In genomic region chr2:172672114-172672513, GRCh38 we compare ENCODE assay signal across 31 cellular contexts.
DNase-seq lines count a peak whose midpoint lies in the region; ATAC-seq, FAIRE-seq and TF ChIP-seq lines count a peak whose summit lies in the region.
"Had no signal": no experiment of that assay in that cellular context is flagged by ENCODE, and none has a peak within 500 bp of the region (broad histone marks: within the 10 kb centered on the region; RNA-seq: fewer than 3 reads in every experiment).

No MANE protein-coding gene starts in this region.

- DNase-seq in HFFc6 (peak; percentile 33), bronchial epithelial cell (ENCODE audit: low read depth) (peak; percentile 82), kidney glomerular epithelial cell (lab: John Stamatoyannopoulos, UW) (peak; percentile 7), smooth muscle cell (lab: John Stamatoyannopoulos, UW; ENCODE audit: unreplicated experiment) (no peak), brain microvascular endothelial cell (no peak), DMS 273 (lab: John Stamatoyannopoulos, UW; ENCODE audit: unreplicated experiment) (no peak)
- DNase-seq: activated CD4-positive, alpha-beta T cell treated with anti-CD3 and anti-CD28 coated beads for 4 hours; activated T-cell treated with anti-CD3 and anti-CD28 coated beads, Interleukin-2, amount 50 U/mL, for 48 hours; aorta; cerebellar nuclear complex; DMS 273 treated with DMSO at 0.1 percent for 48 hours; effector CD4-positive, alpha-beta T cell; Kasumi-1; left ventricle myocardium inferior; midbrain; NCI-H1092; NCI-H2029; nephron progenitor cell; SIG-M5; stimulated activated CD4-positive, alpha-beta T cell treated with anti-CD3 and anti-CD28 coated beads, Interleukin-2, amount 100 ng/mL, for 24 hours; T-cell; testis; uterus had no signal

- no peak for ATAC-seq in GM19463 (IDR thresholded peaks at IDR 0.05; ENCODE audit: unreplicated experiment)
- ATAC-seq: GM12878; stimulated activated memory B cell treated with anti-CD40 and anti-IgM and Interleukin-4, amounts not matched to agents 10 μg/mL and 1 μg/mL and 100 μg/mL, for 72 hours; T-cell had no signal

- H3K36me3 Mint-ChIP-seq in HFFc6 (ENCODE audit: low read depth): peaks cover 14% of the 10 kb centered on the region
- H3K36me3 Mint-ChIP-seq: activated naive CD4-positive, alpha-beta T cell treated with anti-CD3 and anti-CD28 coated beads, Interleukin-2, amount 50 U/mL, for 24 hours had no signal

- no peak overlapping the region for H3K9ac ChIP-seq in smooth muscle cell (ENCODE audit: low read depth)

- H3K27ac Mint-ChIP-seq in HFFc6: peak overlapping the region; percentile 69
- H3K27ac Mint-ChIP-seq: activated naive CD4-positive, alpha-beta T cell treated with anti-CD3 and anti-CD28 coated beads, Interleukin-2, amount 50 U/mL, for 24 hours; nephron progenitor cell; stimulated activated memory B cell treated with anti-CD40 and anti-IgM and Interleukin-4, amounts not matched to agents 10 μg/mL and 1 μg/mL and 100 μg/mL, for 72 hours; T-cell had no signal

- H3K27ac ChIP-seq in ACC112 (ENCODE audit: low read depth, low read length) (peak overlapping the region; percentile 26; the same call in 1 of the 2 replicates), smooth muscle cell (ENCODE audit: low read depth) (no peak overlapping the region), brain microvascular endothelial cell (no peak overlapping the region)
- H3K27ac ChIP-seq: C4-2B, esophagus muscularis mucosa, left ventricle myocardium inferior, testis, uterus had no signal

- WGBS in smooth muscle cell (ENCODE audit: low lambda C conversion rate): 84% methylated on average over 1 of the region's 1 CpG

- H3K9me3 Mint-ChIP-seq in HFFc6: no peaks in the 10 kb centered on the region

- H3K4me1 Mint-ChIP-seq in HFFc6 (ENCODE audit: low read depth): peaks cover 55% of the 10 kb centered on the region
- H3K4me1 Mint-ChIP-seq: nephron progenitor cell; stimulated activated memory B cell treated with anti-CD40 and anti-IgM and Interleukin-4, amounts not matched to agents 10 μg/mL and 1 μg/mL and 100 μg/mL, for 72 hours had no signal

- H3K4me1 ChIP-seq in ACC112 (ENCODE audit: control insufficient read depth, insufficient read depth, low read length, unreplicated experiment): peaks cover 28% of the 10 kb centered on the region
- H3K4me1 ChIP-seq in smooth muscle cell (ENCODE audit: low read depth): no peaks in the 10 kb centered on the region
- H3K4me1 ChIP-seq: esophagus muscularis mucosa, testis had no signal

- FAIRE-seq in bronchial epithelial cell (lab: Jason Lieb, UNC): no peak
- FAIRE-seq: GM12878, TTC549 had no signal

- no peaks in the 10 kb centered on the region for H3K9me3 ChIP-seq in smooth muscle cell (replicated peaks; ENCODE audit: low read depth)
- H3K9me3 ChIP-seq: testis, uterus had no signal

- no peaks in the 10 kb centered on the region for H3F3A ChIP-seq in smooth muscle cell (ENCODE audit: low read depth)

- no peaks in the 10 kb centered on the region for H3K27me3 ChIP-seq in ACC112 (ENCODE audit: insufficient read depth, low read length)
- H3K27me3 ChIP-seq in bronchial epithelial cell (ENCODE audit: control insufficient read depth, insufficient read depth, low read length): no peaks in the 10 kb centered on the region
- no peaks in the 10 kb centered on the region for H3K27me3 ChIP-seq in smooth muscle cell (ENCODE audit: low read depth)
- H3K27me3 ChIP-seq in brain microvascular endothelial cell (replicated peaks): no peaks in the 10 kb centered on the region
- H3K27me3 ChIP-seq: esophagus muscularis mucosa, testis, uterus had no signal

- in situ Hi-C loops in brain microvascular endothelial cell (cut with HindIII; ENCODE audit: low pct_ligation_motif_present, low sequenced_read_pairs): no loop called here

- no peak overlapping the region for H3K4me3 ChIP-seq in ACC112 (ENCODE audit: low read depth, low read length)
- H3K4me3 ChIP-seq in bronchial epithelial cell (ENCODE audit: low read depth, low read length): no peak overlapping the region
- H3K4me3 ChIP-seq in smooth muscle cell: no peak overlapping the region
- no peak overlapping the region for H3K4me3 ChIP-seq in brain microvascular endothelial cell (ENCODE audit: low read depth, low read length)
- H3K4me3 ChIP-seq: esophagus muscularis mucosa, GM12878, left ventricle myocardium inferior, testis, uterus had no signal

- no peak overlapping the region for H2AFZ ChIP-seq in ACC112 (ENCODE audit: low read length, unreplicated experiment)
- no peak overlapping the region for H2AFZ ChIP-seq in smooth muscle cell (ENCODE audit: low read depth)

- H3K27me3 Mint-ChIP-seq in HFFc6 (ENCODE audit: insufficient read depth): no peaks in the 10 kb centered on the region
- H3K27me3 Mint-ChIP-seq: activated naive CD4-positive, alpha-beta T cell treated with anti-CD3 and anti-CD28 coated beads, Interleukin-2, amount 50 U/mL, for 24 hours had no signal

- no peaks in the 10 kb centered on the region for H4K20me1 ChIP-seq in smooth muscle cell (ENCODE audit: low read depth)

- TF ChIP-seq CTCF in HFFc6 (IDR thresholded peaks at IDR 0.05): no peak
- TF ChIP-seq CTCF in bronchial epithelial cell (IDR thresholded peaks at IDR 0.05; ENCODE audit: insufficient read depth, low read length, severe bottlenecking): no peak
- no peak for TF ChIP-seq CTCF in smooth muscle cell (IDR thresholded peaks at IDR 0.05; ENCODE audit: borderline replicate concordance, insufficient read depth, poor library complexity, severe bottlenecking)
- TF ChIP-seq CTCF in brain microvascular endothelial cell (IDR thresholded peaks at IDR 0.05; ENCODE audit: low read depth, low read length, missing control alignments): no peak

- H3K79me2 ChIP-seq in ACC112 (ENCODE audit: control insufficient read depth, insufficient read depth, low read length, unreplicated experiment) (no peaks in the 10 kb centered on the region), smooth muscle cell (ENCODE audit: low read depth) (no peaks in the 10 kb centered on the region)

- peak overlapping the region; percentile 28; the same call in 1 of the 2 replicates for H3K4me3 Mint-ChIP-seq in HFFc6
- H3K4me3 Mint-ChIP-seq: activated naive CD4-positive, alpha-beta T cell treated with anti-CD3 and anti-CD28 coated beads, Interleukin-2, amount 50 U/mL, for 24 hours; nephron progenitor cell; stimulated activated memory B cell treated with anti-CD40 and anti-IgM and Interleukin-4, amounts not matched to agents 10 μg/mL and 1 μg/mL and 100 μg/mL, for 72 hours; T-cell had no signal

- H3K4me2 ChIP-seq in smooth muscle cell: no peak overlapping the region

- no peaks in the 10 kb centered on the region for H3K36me3 ChIP-seq in ACC112 (ENCODE audit: insufficient read depth, low read length)
- H3K36me3 ChIP-seq in bronchial epithelial cell (ENCODE audit: control insufficient read depth, insufficient read depth, low read length): no peaks in the 10 kb centered on the region
- no peaks in the 10 kb centered on the region for H3K36me3 ChIP-seq in smooth muscle cell (ENCODE audit: low read depth)
- H3K36me3 ChIP-seq in brain microvascular endothelial cell (replicated peaks): no peaks in the 10 kb centered on the region
- H3K36me3 ChIP-seq: esophagus muscularis mucosa, left ventricle myocardium inferior, uterus had no signal

Comparison
In these comparisons a context has a peak if more than half of its experiments do, and no peak if none do; other contexts are left out.
1. DNase-seq: peak in HFFc6 (single experiment), bronchial epithelial cell (single experiment) and kidney glomerular epithelial cell (single experiment); none in smooth muscle cell (single experiment), brain microvascular endothelial cell (single experiment) and DMS 273 (single experiment).